Comparison of ENCODE assay signal across 19 cellular contexts in the genomic region with DNA sequence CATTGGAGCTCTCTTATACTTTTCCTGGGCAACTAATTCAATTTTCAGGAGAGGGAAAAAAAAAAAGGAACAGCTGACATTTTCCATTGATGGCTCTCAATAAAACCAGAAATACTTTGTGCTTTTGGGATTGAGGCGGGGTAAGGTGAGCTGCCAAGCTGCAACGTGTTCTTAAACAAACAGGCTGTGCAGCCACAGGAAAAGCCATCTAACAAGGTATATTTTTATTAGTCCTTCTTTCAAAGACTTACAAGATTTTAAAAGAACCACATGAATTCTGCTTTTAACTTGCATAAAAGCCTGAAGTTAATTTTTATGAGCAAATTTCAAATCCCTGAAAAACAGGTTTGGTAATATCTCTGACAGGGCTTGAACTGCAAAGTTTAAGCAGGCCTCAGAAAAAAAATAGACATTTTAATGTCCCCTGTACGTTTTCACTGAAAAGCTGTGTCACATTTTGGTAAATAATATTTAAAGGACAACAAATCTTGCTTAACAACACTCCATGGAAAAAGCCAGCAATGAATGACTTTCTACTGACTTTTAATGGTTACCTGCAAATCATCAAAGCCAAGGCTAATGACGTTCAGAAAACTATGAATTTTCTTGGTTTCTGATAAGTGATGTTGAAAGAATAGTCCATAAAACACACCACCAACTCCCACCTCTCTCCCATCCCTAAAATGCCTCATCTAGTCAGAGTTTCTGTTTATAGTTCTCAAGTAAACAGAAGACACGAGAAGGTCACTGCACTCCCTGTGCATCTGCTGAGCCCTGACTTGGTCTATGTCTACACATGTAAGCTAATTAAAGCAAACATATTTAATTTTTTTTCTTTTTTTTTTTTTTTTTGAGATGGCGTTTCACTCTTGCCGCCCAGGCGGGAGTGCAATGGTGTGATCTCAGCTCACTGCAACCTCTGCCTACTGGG.
DNase-seq lines count a peak whose midpoint lies in the region; ATAC-seq and TF ChIP-seq lines count a peak whose summit lies in the region.
"Had no signal": no experiment of that assay in that cellular context is flagged by ENCODE, and none has a peak within 500 bp of the region (broad histone marks: within the 10 kb centered on the region; RNA-seq: fewer than 3 reads in every experiment).

No MANE protein-coding gene starts in this region.

- in situ Hi-C loops in mammary epithelial cell (cut with MboI; ENCODE audit: low sequenced_read_pairs in 2 of 2) = no loop called here

- H3K4me3 ChIP-seq in breast epithelium (no peak overlapping the region), mammary epithelial cell (replicated peaks in 1 of 3; ENCODE audit: insufficient read depth in 1 of 3, low read depth in 2 of 3, low read length in 3 of 3) (no peak overlapping the region), hepatocyte (no peak overlapping the region), prostate gland (no peak overlapping the region)
- H3K4me3 ChIP-seq: BLaER1 had no signal

- H2AFZ ChIP-seq in mammary epithelial cell (ENCODE audit: low read depth, low read length) (no peak overlapping the region), hepatocyte (no peak overlapping the region)

- TF ChIP-seq POLR2A in breast epithelium (IDR thresholded peaks at IDR 0.05) (no peak), prostate gland (IDR thresholded peaks at IDR 0.05) (no peak)

- H3K4me2 ChIP-seq in mammary epithelial cell (ENCODE audit: insufficient read depth, low read depth, low read length) (no peak overlapping the region), hepatocyte (no peak overlapping the region)
- H3K4me2 ChIP-seq: BLaER1 had no signal

- TF ChIP-seq CTCF in breast epithelium (IDR thresholded peaks at IDR 0.05) (no peak), mammary epithelial cell (conservative IDR thresholded peaks at IDR 0.05 in 1 of 2, IDR thresholded peaks at IDR 0.05 in 1 of 2; ENCODE audit: extremely low read depth in 1 of 2, insufficient read depth in 1 of 2, low read depth in 1 of 2, low read length in 2 of 2) (no peak), hepatocyte (IDR thresholded peaks at IDR 0.05; ENCODE audit: poor library complexity) (no peak), prostate gland (IDR thresholded peaks at IDR 0.05) (no peak)

- intact Hi-C loops in breast epithelium (cut with DNase I; ENCODE audit: low total_unique reads) (no loop called here), mammary epithelial cell (cut with micrococcal nuclease) (no loop called here), prostate gland (cut with DNase I) (no loop called here)

- no peaks in the 10 kb centered on the region for H3K9me2 ChIP-seq in hepatocyte (replicated peaks; ENCODE audit: insufficient read depth)

- H3K79me2 ChIP-seq in mammary epithelial cell (ENCODE audit: insufficient read depth, low read length) (no peaks in the 10 kb centered on the region), hepatocyte (no peaks in the 10 kb centered on the region)

- peak overlapping the region; percentile 2 to 39 for H3K27ac ChIP-seq in breast epithelium
- no peak overlapping the region for H3K27ac ChIP-seq in mammary epithelial cell (ENCODE audit: insufficient read depth, low read depth, low read length)
- H3K27ac ChIP-seq in hepatocyte = peak overlapping the region; percentile 86
- peak overlapping the region; percentile 79 to 87 for H3K27ac ChIP-seq in prostate gland
- H3K27ac ChIP-seq: BLaER1 had no signal

- H3K4me1 ChIP-seq in breast epithelium (peaks cover 0 to 6% of the 10 kb centered on the region in 2 donors), mammary epithelial cell (ENCODE audit: insufficient read depth, low read length) (no peaks in the 10 kb centered on the region), hepatocyte (ENCODE audit: insufficient read depth) (peaks cover 21% of the 10 kb centered on the region), prostate gland (replicated peaks) (peaks cover 4% of the 10 kb centered on the region)
- H3K4me1 ChIP-seq: BLaER1 had no signal

- CTCF ChIA-PET in mammary epithelial cell (lab: Charles Lee; ENCODE audit: low non-redundant PET) = no interaction called here

- ATAC-seq in HG02973 (IDR thresholded peaks at IDR 0.05; ENCODE audit: unreplicated experiment) = no peak
- no peak for ATAC-seq in GM21360 (IDR thresholded peaks at IDR 0.05; ENCODE audit: unreplicated experiment)
- ATAC-seq: HCT116, Panc1 had no signal

- 68% methylated on average over 8 of the region's 8 CpGs for WGBS in mammary epithelial cell (ENCODE audit: low coverage, missing lambda C conversion rate)
- WGBS in hepatocyte (ENCODE audit: low lambda C conversion rate, missing lambda C conversion rate) = 51% methylated on average over 8 of the region's 8 CpGs
- WGBS in prostate gland = 32% methylated on average over 8 of the region's 8 CpGs

- no peaks in the 10 kb centered on the region for H4K20me1 ChIP-seq in mammary epithelial cell (ENCODE audit: insufficient read depth, low read length)
- H4K20me1 ChIP-seq in hepatocyte (ENCODE audit: insufficient read depth, poor library complexity, severe bottlenecking) = no peaks in the 10 kb centered on the region
- H4K20me1 ChIP-seq: BLaER1 had no signal

- H3K36me3 ChIP-seq in breast epithelium = no peaks in the 10 kb centered on the region
- H3K36me3 ChIP-seq in mammary epithelial cell (ENCODE audit: insufficient read depth, low read length) = no peaks in the 10 kb centered on the region
- H3K36me3 ChIP-seq in hepatocyte (replicated peaks; ENCODE audit: insufficient read depth, low read depth) = no peaks in the 10 kb centered on the region
- H3K36me3 ChIP-seq in prostate gland = no peaks in the 10 kb centered on the region
- H3K36me3 ChIP-seq: BLaER1 had no signal

- no peak for DNase-seq in breast epithelium (ENCODE audit: low spot score in 2 of 2)
- DNase-seq in mammary epithelial cell = no peak
- DNase-seq in hepatocyte (ENCODE audit: low spot score) = peak; percentile 24
- DNase-seq in prostate gland (ENCODE audit: low spot score) = peak; percentile 84
- DNase-seq in stimulated activated CD4-positive, alpha-beta T cell treated with anti-CD3 and anti-CD28 coated beads, Interleukin-4, amount 100 ng/mL, for 1 hour = no peak
- DNase-seq in UCSD-AML1 (lab: John Stamatoyannopoulos, UW; ENCODE audit: unreplicated experiment) = no peak
- DNase-seq: CD8-positive, alpha-beta memory T cell; DMS79 treated with DMSO at 0.1 percent for 48 hours; KBM-7; NCI-H1436; NCI-H2029; NCI-H510A; NCI-H774; Right ventricle myocardium superior had no signal

- H3K9me3 ChIP-seq in breast epithelium (no peaks in the 10 kb centered on the region), mammary epithelial cell (replicated peaks; ENCODE audit: insufficient read depth, low read length) (no peaks in the 10 kb centered on the region), hepatocyte (ENCODE audit: low read depth) (no peaks in the 10 kb centered on the region), prostate gland (no peaks in the 10 kb centered on the region)
- H3K9me3 ChIP-seq: BLaER1 had no signal

- no TSS peak for BruUV-seq in mammary epithelial cell (replicated peaks; lab: Mats Ljungman, UMichigan)

- dilution Hi-C loops in mammary epithelial cell (cut with HindIII; ENCODE audit: low sequenced_read_pairs) = no loop called here

- no peak overlapping the region for H3K9ac ChIP-seq in mammary epithelial cell (ENCODE audit: insufficient read depth, low read length)
- H3K9ac ChIP-seq: BLaER1 had no signal

- H3K27me3 ChIP-seq in breast epithelium (no peaks in the 10 kb centered on the region), mammary epithelial cell (ENCODE audit: insufficient read depth, low read length) (no peaks in the 10 kb centered on the region), hepatocyte (no peaks in the 10 kb centered on the region), prostate gland (replicated peaks; ENCODE audit: insufficient read depth) (no peaks in the 10 kb centered on the region)
- H3K27me3 ChIP-seq: BLaER1 had no signal

Comparison
In these comparisons a context has a peak if more than half of its experiments do, and no peak if none do; other contexts are left out.
1. DNase-seq: peak in hepatocyte (single experiment) and prostate gland (single experiment); none in breast epithelium (0 of 2), mammary epithelial cell (single experiment), stimulated activated CD4-positive, alpha-beta T cell treated with anti-CD3 and anti-CD28 coated beads, Interleukin-4, amount 100 ng/mL, for 1 hour (single experiment) and UCSD-AML1 (single experiment).